13 cellular contexts compared by ENCODE assay signal in genomic region chr2:238475571-238475970, GRCh38. TPM values are rescaled to one million over a fixed set of nuclear protein-coding genes. Genes with fewer than 3 reads are reported as not detected.
DNase-seq lines count a peak whose midpoint lies in the region; ATAC-seq, FAIRE-seq and TF ChIP-seq lines count a peak whose summit lies in the region.
"Had no signal": no experiment of that assay in that cellular context is flagged by ENCODE, and none has a peak within 500 bp of the region (broad histone marks: within the 10 kb centered on the region; RNA-seq: fewer than 3 reads in every experiment).

No MANE protein-coding gene starts in this region.

- peaks cover 65% of the 10 kb centered on the region for H3K9me3 Mint-ChIP-seq in mesothelial cell of epicardium

- H3K27me3 Mint-ChIP-seq in mesothelial cell of epicardium (ENCODE audit: low read depth) = no peaks in the 10 kb centered on the region

- H3K4me3 ChIP-seq in breast epithelium = no peak overlapping the region
- H3K4me3 ChIP-seq: BLaER1 treated with 17β-estradiol and CSF1 and Interleukin-3, amounts not matched to agents 10 nM and 100 nM had no signal

- peaks cover 2% of the 10 kb centered on the region for H3K4me1 Mint-ChIP-seq in mesothelial cell of epicardium

- H3K36me3 ChIP-seq in breast epithelium = no peaks in the 10 kb centered on the region

- H3K4me1 ChIP-seq in breast epithelium = no peaks in the 10 kb centered on the region
- H3K4me1 ChIP-seq: BLaER1 treated with 17β-estradiol and CSF1 and Interleukin-3, amounts not matched to agents 10 nM and 100 nM had no signal

- DNase-seq in ELF-1 (ENCODE audit: low read depth, low spot score) = peak; percentile 50
- DNase-seq in mesothelial cell of epicardium (ENCODE audit: low spot score in 2 of 2, unreplicated experiment in 2 of 2) = no peak
- no peak for DNase-seq in breast epithelium (ENCODE audit: low spot score in 2 of 2)
- DNase-seq in stimulated activated CD4-positive, alpha-beta T cell treated with anti-CD3 and anti-CD28 coated beads, Interleukin-1b, Interleukin-23, amount 100 ng/mL, for 48 hours = no peak
- DNase-seq: CD4-positive, CD25-positive, alpha-beta regulatory T cell; DMS53 had no signal

- no peaks in the 10 kb centered on the region for H3K27me3 ChIP-seq in breast epithelium
- H3K27me3 ChIP-seq: BLaER1 treated with 17β-estradiol and CSF1 and Interleukin-3, amounts not matched to agents 10 nM and 100 nM had no signal

- TF ChIP-seq POLR2A in breast epithelium (IDR thresholded peaks at IDR 0.05) = no peak

- peaks cover 29% of the 10 kb centered on the region for H3K36me3 Mint-ChIP-seq in mesothelial cell of epicardium

- peak overlapping the region; percentile 69 for H3K27ac Mint-ChIP-seq in mesothelial cell of epicardium
- H3K27ac Mint-ChIP-seq: CD4-positive, CD25-positive, alpha-beta regulatory T cell had no signal

- peak; percentile 77 for FAIRE-seq in endometrium (lab: Jason Lieb, UNC)
- FAIRE-seq: GM12891, GM19239, H54 had no signal

- peaks cover 20 to 30% of the 10 kb centered on the region in 2 donors for H3K9me3 ChIP-seq in breast epithelium

- no peak for TF ChIP-seq CTCF in mesothelial cell of epicardium (IDR thresholded peaks at IDR 0.05; ENCODE audit: unreplicated experiment)
- TF ChIP-seq CTCF in breast epithelium (IDR thresholded peaks at IDR 0.05) = no peak

- H3K4me3 Mint-ChIP-seq in mesothelial cell of epicardium = no peak overlapping the region
- H3K4me3 Mint-ChIP-seq: CD4-positive, CD25-positive, alpha-beta regulatory T cell had no signal

- intact Hi-C loops in breast epithelium (cut with DNase I; ENCODE audit: low total_unique reads) = no loop called here

- H3K27ac ChIP-seq in breast epithelium = no peak overlapping the region
- H3K27ac ChIP-seq: BLaER1 treated with 17β-estradiol and CSF1 and Interleukin-3, amounts not matched to agents 10 nM and 100 nM had no signal

- ATAC-seq in HG02938 (IDR thresholded peaks at IDR 0.05; ENCODE audit: unreplicated experiment) (no peak), GM21619 (IDR thresholded peaks at IDR 0.05; ENCODE audit: unreplicated experiment) (no peak)

RNA-seq across cellular contexts. Expression of gene ASB1, which starts 48.8 kb away (rescaled TPM):
- total RNA-seq in mesothelial cell of epicardium (33.2 to 39.2 TPM (median 38.9 TPM) in 3 replicates), breast epithelium (10 to 100 TPM; 11.2 to 18.7 (median 18.4) TPM)
